22 cellular contexts compared by ENCODE assay signal in genomic region chr10:37634351-37634880, GRCh38.
"Had no signal": no experiment of that assay in that cellular context is flagged by ENCODE, and none has a peak within 500 bp of the region (broad histone marks: within the 10 kb centered on the region; RNA-seq: fewer than 3 reads in every experiment).

No MANE protein-coding gene starts in this region.

- H3K27ac ChIP-seq: colonic mucosa, epithelial cell of prostate, esophagus squamous epithelium, gastrocnemius medialis, heart right ventricle, left lung, lower lobe of right lung had no signal

- H3K9me3 ChIP-seq: colonic mucosa, gastrocnemius medialis, lower lobe of right lung had no signal

- H3K27me3 ChIP-seq: colonic mucosa, esophagus squamous epithelium, gastrocnemius medialis, heart right ventricle, left lung had no signal

- H3K36me3 ChIP-seq: colonic mucosa, esophagus squamous epithelium, gastrocnemius medialis, heart right ventricle, left lung, lower lobe of right lung had no signal

- ATAC-seq: effector memory CD8-positive, alpha-beta T cell; esophagus mucosa; gastrocnemius medialis; left cardiac atrium; left lung; left ventricle myocardium superior; mucosa of descending colon had no signal

- H3K4me3 ChIP-seq: colonic mucosa, esophagus squamous epithelium, gastrocnemius medialis, heart right ventricle, left lung, lower lobe of right lung, mucosa of descending colon had no signal

- H3K4me1 ChIP-seq: colonic mucosa, esophagus squamous epithelium, gastrocnemius medialis, heart right ventricle, left lung, lower lobe of right lung had no signal

- DNase-seq: colonic mucosa; cortex of kidney; effector CD8-positive, alpha-beta T cell; effector memory CD8-positive, alpha-beta T cell; endodermal cell; erythroblast; esophagus squamous epithelium; foreskin fibroblast; foreskin melanocyte; gastrocnemius medialis; glutamatergic neuron; head of caudate nucleus; heart right ventricle; hippocampal formation; left cardiac atrium; left ventricle myocardium superior; lower lobe of right lung; mesenchymal stem cell; mucosa of descending colon had no signal
